Comparison of ENCODE assay signal across 14 cellular contexts in the genomic region with DNA sequence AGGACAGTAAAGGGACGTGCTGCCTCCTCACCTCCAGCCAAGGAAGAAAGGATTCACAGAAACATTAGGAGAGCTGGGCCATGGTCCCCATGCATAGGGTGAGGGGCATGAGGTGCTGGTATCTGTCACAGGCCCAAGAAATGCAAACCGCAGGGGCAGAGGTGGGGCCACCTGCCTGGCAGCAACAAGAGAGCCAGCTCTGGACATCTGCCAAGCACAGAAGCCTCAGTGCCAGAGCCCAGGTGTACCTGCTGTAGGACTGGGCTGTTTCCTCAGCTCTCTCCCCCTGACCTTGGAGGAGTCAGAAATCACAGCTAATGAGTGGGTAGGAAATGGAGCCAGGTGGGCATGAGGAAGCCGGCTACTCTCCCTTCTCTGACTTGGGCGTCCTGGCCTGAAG. TPM values are rescaled to one million over a fixed set of nuclear protein-coding genes. Genes with fewer than 3 reads are reported as not detected.
DNase-seq lines count a peak whose midpoint lies in the region; ATAC-seq and TF ChIP-seq lines count a peak whose summit lies in the region.
"Had no signal": no experiment of that assay in that cellular context is flagged by ENCODE, and none has a peak within 500 bp of the region (broad histone marks: within the 10 kb centered on the region; RNA-seq: fewer than 3 reads in every experiment).

No MANE protein-coding gene starts in this region.

- H3K9me3 ChIP-seq in thyroid gland (no peaks in the 10 kb centered on the region), T-helper 17 cell (ENCODE audit: control insufficient read depth, low read length, poor library complexity, severe bottlenecking) (no peaks in the 10 kb centered on the region)

- H3K9me3 Mint-ChIP-seq in activated T-helper 2 cell treated with anti-CD3 and anti-CD28 coated beads, Interferon-gamma antibody, Interleukin-2, Interleukin-4, amounts not matched to agents 10 μg/mL and 5 μg/mL and 100 μg/mL, durations not matched to agents 14 hours and 24 hours and 36 hours: no peaks in the 10 kb centered on the region
- H3K9me3 Mint-ChIP-seq in stimulated activated effector memory CD8-positive, alpha-beta T cell treated with anti-CD3 and anti-CD28 coated beads, Interleukin-12 subunit alpha, Interleukin-12 subunit beta, amount 100 ng/mL, for 72 hours: no peaks in the 10 kb centered on the region
- H3K9me3 Mint-ChIP-seq: activated T-cell treated with anti-CD3 and anti-CD28 coated beads, Interleukin-2, amount 50 U/mL, for 24 hours; CD4-positive, CD25-positive, alpha-beta regulatory T cell; immature natural killer cell had no signal

- no peak overlapping the region for H3K27ac ChIP-seq in thyroid gland

- ATAC-seq in T-helper 17 cell: no peak
- no peak for ATAC-seq in stimulated activated effector memory CD8-positive, alpha-beta T cell treated with anti-CD3 and anti-CD28 coated beads, Interleukin-12 subunit alpha, Interleukin-12 subunit beta, amount 100 ng/mL, for 72 hours
- ATAC-seq: activated CD4-positive, alpha-beta T cell treated with anti-CD3 and anti-CD28 coated beads for 36 hours had no signal

- H3K36me3 ChIP-seq in thyroid gland: no peaks in the 10 kb centered on the region

- DNase-seq in NCI-H1105 (lab: John Stamatoyannopoulos, UW) (peak; percentile 96), NCI-H345 treated with DMSO at 0.1 percent for 48 hours (lab: John Stamatoyannopoulos, UW; ENCODE audit: unreplicated experiment) (peak; percentile 79), cerebellum (ENCODE audit: low spot score) (peak; percentile 33), thyroid gland (peak; percentile 82 to 86), T-helper 17 cell (no peak), kidney glomerular epithelial cell (lab: John Stamatoyannopoulos, UW) (no peak)
- no peak for DNase-seq in activated T-helper 2 cell treated with anti-CD3 and anti-CD28 coated beads, Interferon-gamma antibody, Interleukin-2, Interleukin-4, amounts not matched to agents 10 μg/mL and 5 μg/mL and 100 μg/mL, durations not matched to agents 14 hours and 24 hours and 36 hours (ENCODE audit: low spot score)
- DNase-seq in stimulated activated effector memory CD8-positive, alpha-beta T cell treated with anti-CD3 and anti-CD28 coated beads, Interleukin-12 subunit alpha, Interleukin-12 subunit beta, amount 100 ng/mL, for 72 hours (ENCODE audit: low spot score in 2 of 2): no peak
- DNase-seq: activated CD4-positive, alpha-beta T cell treated with anti-CD3 and anti-CD28 coated beads for 36 hours; activated T-cell treated with anti-CD3 and anti-CD28 coated beads, Interleukin-2, amount 50 U/mL, for 24 hours; amniotic stem cell; CD4-positive, CD25-positive, alpha-beta regulatory T cell; immature natural killer cell had no signal

- H3K27me3 Mint-ChIP-seq in T-helper 17 cell: peaks cover 33% of the 10 kb centered on the region
- peaks cover 25% of the 10 kb centered on the region for H3K27me3 Mint-ChIP-seq in activated T-helper 2 cell treated with anti-CD3 and anti-CD28 coated beads, Interferon-gamma antibody, Interleukin-2, Interleukin-4, amounts not matched to agents 10 μg/mL and 5 μg/mL and 100 μg/mL, durations not matched to agents 14 hours and 24 hours and 36 hours (ENCODE audit: low read depth)

- H3K27me3 ChIP-seq in thyroid gland: no peaks in the 10 kb centered on the region

- 40 to 47% methylated on average over 3 to 4 of the region's 4 CpGs for WGBS in thyroid gland, 2 donors

- H3K4me1 ChIP-seq in thyroid gland: peaks cover 0 to 6% of the 10 kb centered on the region in 2 donors

- TF ChIP-seq CTCF in thyroid gland (IDR thresholded peaks at IDR 0.05): no peak

- no peak for TF ChIP-seq POLR2A in thyroid gland (IDR thresholded peaks at IDR 0.05)

- no peak overlapping the region for H3K27ac Mint-ChIP-seq in T-helper 17 cell
- H3K27ac Mint-ChIP-seq in activated T-helper 2 cell treated with anti-CD3 and anti-CD28 coated beads, Interferon-gamma antibody, Interleukin-2, Interleukin-4, amounts not matched to agents 10 μg/mL and 5 μg/mL and 100 μg/mL, durations not matched to agents 14 hours and 24 hours and 36 hours: no peak overlapping the region
- H3K27ac Mint-ChIP-seq in stimulated activated effector memory CD8-positive, alpha-beta T cell treated with anti-CD3 and anti-CD28 coated beads, Interleukin-12 subunit alpha, Interleukin-12 subunit beta, amount 100 ng/mL, for 72 hours: no peak overlapping the region
- H3K27ac Mint-ChIP-seq: activated CD4-positive, alpha-beta T cell treated with anti-CD3 and anti-CD28 coated beads for 36 hours; activated T-cell treated with anti-CD3 and anti-CD28 coated beads, Interleukin-2, amount 50 U/mL, for 24 hours; CD4-positive, CD25-positive, alpha-beta regulatory T cell; immature natural killer cell had no signal

- intact Hi-C loops in thyroid gland (cut with DNase I): no loop called here
- intact Hi-C loops in activated T-helper 2 cell treated with anti-CD3 and anti-CD28 coated beads, Interferon-gamma antibody, Interleukin-2, Interleukin-4, amounts not matched to agents 10 μg/mL and 5 μg/mL and 100 μg/mL, durations not matched to agents 14 hours and 24 hours and 36 hours (cut with micrococcal nuclease): no loop called here

- no peaks in the 10 kb centered on the region for H3K36me3 Mint-ChIP-seq in T-helper 17 cell (ENCODE audit: low read depth)
- H3K36me3 Mint-ChIP-seq in activated T-helper 2 cell treated with anti-CD3 and anti-CD28 coated beads, Interferon-gamma antibody, Interleukin-2, Interleukin-4, amounts not matched to agents 10 μg/mL and 5 μg/mL and 100 μg/mL, durations not matched to agents 14 hours and 24 hours and 36 hours (ENCODE audit: low read depth): no peaks in the 10 kb centered on the region
- H3K36me3 Mint-ChIP-seq in stimulated activated effector memory CD8-positive, alpha-beta T cell treated with anti-CD3 and anti-CD28 coated beads, Interleukin-12 subunit alpha, Interleukin-12 subunit beta, amount 100 ng/mL, for 72 hours: no peaks in the 10 kb centered on the region
- H3K36me3 Mint-ChIP-seq: CD4-positive, CD25-positive, alpha-beta regulatory T cell; immature natural killer cell had no signal

- no peaks in the 10 kb centered on the region for H3K4me1 Mint-ChIP-seq in T-helper 17 cell
- H3K4me1 Mint-ChIP-seq in activated T-helper 2 cell treated with anti-CD3 and anti-CD28 coated beads, Interferon-gamma antibody, Interleukin-2, Interleukin-4, amounts not matched to agents 10 μg/mL and 5 μg/mL and 100 μg/mL, durations not matched to agents 14 hours and 24 hours and 36 hours (ENCODE audit: low read depth): peaks cover 10% of the 10 kb centered on the region
- peaks cover 5% of the 10 kb centered on the region for H3K4me1 Mint-ChIP-seq in stimulated activated effector memory CD8-positive, alpha-beta T cell treated with anti-CD3 and anti-CD28 coated beads, Interleukin-12 subunit alpha, Interleukin-12 subunit beta, amount 100 ng/mL, for 72 hours
- H3K4me1 Mint-ChIP-seq: CD4-positive, CD25-positive, alpha-beta regulatory T cell had no signal

- H3K4me3 ChIP-seq in thyroid gland (replicated peaks in 1 of 3): no peak overlapping the region

- H3K4me3 Mint-ChIP-seq in T-helper 17 cell: no peak overlapping the region
- H3K4me3 Mint-ChIP-seq in activated T-helper 2 cell treated with anti-CD3 and anti-CD28 coated beads, Interferon-gamma antibody, Interleukin-2, Interleukin-4, amounts not matched to agents 10 μg/mL and 5 μg/mL and 100 μg/mL, durations not matched to agents 14 hours and 24 hours and 36 hours (ENCODE audit: low read depth): no peak overlapping the region
- H3K4me3 Mint-ChIP-seq in stimulated activated effector memory CD8-positive, alpha-beta T cell treated with anti-CD3 and anti-CD28 coated beads, Interleukin-12 subunit alpha, Interleukin-12 subunit beta, amount 100 ng/mL, for 72 hours: no peak overlapping the region
- H3K4me3 Mint-ChIP-seq: activated CD4-positive, alpha-beta T cell treated with anti-CD3 and anti-CD28 coated beads for 36 hours; activated T-cell treated with anti-CD3 and anti-CD28 coated beads, Interleukin-2, amount 50 U/mL, for 24 hours; immature natural killer cell had no signal

RNA-seq across cellular contexts. Expression of a gene that starts 45.3 kb away (rescaled TPM):
- total RNA-seq in cerebellum (5.3 TPM), thyroid gland (under 1 TPM; 0.56 to 0.94 (median 0.65) TPM), T-helper 17 cell (not detected)
- not detected in 2 replicates for total RNA-seq in activated T-helper 2 cell treated with anti-CD3 and anti-CD28 coated beads, Interferon-gamma antibody, Interleukin-2, Interleukin-4, amounts not matched to agents 10 μg/mL and 5 μg/mL and 100 μg/mL, durations not matched to agents 14 hours and 24 hours and 36 hours
- total RNA-seq: CD4-positive, CD25-positive, alpha-beta regulatory T cell; T-helper 1 cell treated with Interleukin-12 subunit alpha and Interleukin-12 subunit beta and Interleukin-4 antibody, amounts not matched to agents 30 ng/mL and 1 ng/mL, for 36 hours had no signal

RNA-seq across cellular contexts. Expression of a gene that starts 54.1 kb away (rescaled TPM):
- total RNA-seq in cerebellum (42.2 TPM), thyroid gland (10 to 100 TPM; 12.1 to 57.9 (median 17.0) TPM), T-helper 17 cell (10 to 100 TPM; 23.9 to 33.7 TPM)
- 29.7 and 31.2 TPM in 2 replicates for total RNA-seq in activated T-helper 2 cell treated with anti-CD3 and anti-CD28 coated beads, Interferon-gamma antibody, Interleukin-2, Interleukin-4, amounts not matched to agents 10 μg/mL and 5 μg/mL and 100 μg/mL, durations not matched to agents 14 hours and 24 hours and 36 hours

Comparison
In these comparisons a context has a peak if more than half of its experiments do, and no peak if none do; other contexts are left out.
1. DNase-seq: peak in NCI-H1105 (single experiment), NCI-H345 treated with DMSO at 0.1 percent for 48 hours (single experiment), cerebellum (single experiment) and thyroid gland (2 of 2); none in T-helper 17 cell (0 of 3), kidney glomerular epithelial cell (single experiment), activated T-helper 2 cell treated with anti-CD3 and anti-CD28 coated beads, Interferon-gamma antibody, Interleukin-2, Interleukin-4, amounts not matched to agents 10 μg/mL and 5 μg/mL and 100 μg/mL, durations not matched to agents 14 hours and 24 hours and 36 hours (single experiment) and stimulated activated effector memory CD8-positive, alpha-beta T cell treated with anti-CD3 and anti-CD28 coated beads, Interleukin-12 subunit alpha, Interleukin-12 subunit beta, amount 100 ng/mL, for 72 hours (0 of 2).